19 cellular contexts compared by ENCODE assay signal in the genomic region with DNA sequence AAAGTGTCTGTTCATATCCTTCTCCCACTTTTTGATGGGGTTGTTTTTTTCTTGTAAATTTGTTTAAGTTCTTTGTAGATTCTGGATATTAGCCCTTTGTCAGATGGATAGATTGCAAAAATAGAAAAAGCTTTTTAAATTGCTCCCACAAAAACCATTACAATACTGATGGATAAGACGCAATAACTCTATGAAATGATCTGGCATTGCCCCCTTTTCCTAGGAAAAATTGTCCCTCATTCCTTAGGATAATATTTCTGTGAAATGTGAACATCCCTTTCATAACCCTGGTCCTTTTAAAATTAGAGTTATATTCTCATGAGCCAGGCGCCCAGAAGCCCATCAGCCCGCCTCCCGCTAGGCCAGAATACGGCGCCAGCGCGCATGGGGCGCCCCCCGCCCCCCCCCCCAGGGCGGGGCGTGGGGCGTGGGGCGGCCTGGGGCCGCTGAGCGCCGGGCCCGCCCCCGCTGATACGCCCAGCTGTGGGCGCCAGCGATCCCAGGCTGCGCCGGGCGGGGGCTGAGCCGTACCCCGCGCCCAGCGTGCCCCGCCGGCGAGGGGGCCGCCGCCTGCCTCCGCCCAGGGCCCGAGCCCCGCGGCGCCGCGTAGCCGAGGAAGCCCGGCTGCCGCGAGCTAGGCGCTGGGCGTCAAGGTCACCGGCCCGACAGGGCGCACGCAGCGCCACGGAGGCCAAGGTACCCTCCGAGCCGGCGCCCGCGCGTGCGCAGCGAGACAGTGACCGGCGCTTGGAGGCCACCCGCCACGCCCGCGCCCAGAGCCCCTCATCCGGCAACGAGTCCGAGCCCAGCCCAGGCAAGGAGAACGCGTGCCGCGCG. TPM values are rescaled to one million over a fixed set of nuclear protein-coding genes. Genes with fewer than 3 reads are reported as not detected.
A peak's percentile ranks its signal among the peaks of the same experiment; 100 is the strongest.
DNase-seq lines count a peak whose midpoint lies in the region; ATAC-seq and TF ChIP-seq lines count a peak whose summit lies in the region.
"Had no signal": no experiment of that assay in that cellular context is flagged by ENCODE, and none has a peak within 500 bp of the region (broad histone marks: within the 10 kb centered on the region; RNA-seq: fewer than 3 reads in every experiment).

No MANE protein-coding gene starts in this region.

- H3K36me3 Mint-ChIP-seq in CD4-positive, alpha-beta memory T cell = peaks cover 0 to 4% of the 10 kb centered on the region in 2 donors
- H3K36me3 Mint-ChIP-seq: CD8-positive, alpha-beta T cell had no signal

- H3K9me3 ChIP-seq in iPS-18c (ENCODE audit: control insufficient read depth, insufficient read depth, low read length) = no peaks in the 10 kb centered on the region
- H3K9me3 ChIP-seq in skeletal muscle satellite cell (replicated peaks; ENCODE audit: low read length) = no peaks in the 10 kb centered on the region
- no peaks in the 10 kb centered on the region for H3K9me3 ChIP-seq in CD4-positive, alpha-beta memory T cell (ENCODE audit: control insufficient read depth in 1 of 2, low read length in 2 of 2)
- H3K9me3 ChIP-seq: lower lobe of right lung had no signal

- DNase-seq in DMS53 (lab: John Stamatoyannopoulos, UW) (peak; percentile 45), DMS53 treated with DMSO at 0.1 percent for 48 hours (lab: John Stamatoyannopoulos, UW; ENCODE audit: unreplicated experiment) (no peak), coronary artery (ENCODE audit: low spot score) (no peak)
- no peak for DNase-seq in activated CD4-positive, alpha-beta T cell treated with anti-CD3 and anti-CD28 coated beads for 48 hours
- DNase-seq in CD4-positive, alpha-beta memory T cell = no peak
- DNase-seq: 8988T; activated naive CD4-positive, alpha-beta T cell; CD8-positive, alpha-beta T cell; NCI-H2029 treated with DMSO at 0.1 percent for 48 hours; NCI-H774; spleen had no signal

- H3K36me3 ChIP-seq in skeletal muscle satellite cell (ENCODE audit: insufficient read depth, low read length) = no peaks in the 10 kb centered on the region
- H3K36me3 ChIP-seq in CD4-positive, alpha-beta memory T cell (ENCODE audit: insufficient read depth, low read length) = no peaks in the 10 kb centered on the region
- H3K36me3 ChIP-seq: cardiac muscle cell, lower lobe of right lung, spleen had no signal

- H3K4me1 ChIP-seq in skeletal muscle satellite cell (ENCODE audit: control insufficient read depth, insufficient read depth, low read length) = no peaks in the 10 kb centered on the region
- H3K4me1 ChIP-seq in CD4-positive, alpha-beta memory T cell (ENCODE audit: insufficient read depth, low read length) = no peaks in the 10 kb centered on the region
- H3K4me1 ChIP-seq: lower lobe of right lung had no signal

- peak overlapping the region; percentile 34 for H3K4me3 ChIP-seq in coronary artery
- H3K4me3 ChIP-seq in iPS-18c (ENCODE audit: insufficient read depth, low read depth, low read length) = peak overlapping the region; percentile 3; the same call in 1 of the 2 replicates
- no peak overlapping the region for H3K4me3 ChIP-seq in skeletal muscle satellite cell (ENCODE audit: low read length)
- H3K4me3 ChIP-seq in CD4-positive, alpha-beta memory T cell (ENCODE audit: low read length in 2 of 2) = no peak overlapping the region
- H3K4me3 ChIP-seq: cardiac muscle cell, GM23248, lower lobe of right lung had no signal

- no peak overlapping the region for H3K27ac Mint-ChIP-seq in CD4-positive, alpha-beta memory T cell
- H3K27ac Mint-ChIP-seq: CD8-positive, alpha-beta T cell had no signal

- no peak overlapping the region for H3K4me3 Mint-ChIP-seq in CD4-positive, alpha-beta memory T cell
- H3K4me3 Mint-ChIP-seq: CD8-positive, alpha-beta T cell had no signal

- H3K9ac ChIP-seq in skeletal muscle satellite cell (ENCODE audit: low read depth, low read length) = no peak overlapping the region
- H3K9ac ChIP-seq: GM23248 had no signal

- no peaks in the 10 kb centered on the region for H3K4me1 Mint-ChIP-seq in CD4-positive, alpha-beta memory T cell

- POLR2A ChIA-PET in CD4-positive, alpha-beta memory T cell (lab: Charles Lee; ENCODE audit: partially characterized antibody) = no interaction called here

- intact Hi-C loops in CD4-positive, alpha-beta memory T cell (cut with micrococcal nuclease) = no loop called here

- no peak for ATAC-seq in HG03378 (IDR thresholded peaks at IDR 0.05; ENCODE audit: unreplicated experiment)
- ATAC-seq: CD8-positive, alpha-beta T cell had no signal

- peaks cover 48% of the 10 kb centered on the region for H3K27me3 ChIP-seq in skeletal muscle satellite cell (ENCODE audit: control insufficient read depth, insufficient read depth, low read length)
- no peaks in the 10 kb centered on the region for H3K27me3 ChIP-seq in CD4-positive, alpha-beta memory T cell (ENCODE audit: insufficient read depth, low read length)

- CTCF ChIA-PET in CD4-positive, alpha-beta memory T cell (lab: Charles Lee; ENCODE audit: partially characterized antibody) = interaction anchor here (0.5 kb wide), 1 partner anchor 26 kb away, joined by 3 read pairs; no protein-coding TSS in a partner anchor

- H3K4me2 ChIP-seq in skeletal muscle satellite cell (ENCODE audit: low read length) = peak overlapping the region; percentile 29

- TF ChIP-seq CTCF in coronary artery (IDR thresholded peaks at IDR 0.05) = no peak

- H3K27ac ChIP-seq in coronary artery = no peak overlapping the region
- no peak overlapping the region for H3K27ac ChIP-seq in CD4-positive, alpha-beta memory T cell (ENCODE audit: low read depth, low read length)
- H3K27ac ChIP-seq: cardiac muscle cell, GM23248, lower lobe of right lung, spleen had no signal

- H3K27me3 Mint-ChIP-seq in CD4-positive, alpha-beta memory T cell = peaks cover 11 to 23% of the 10 kb centered on the region in 2 donors

- peaks cover 0 to 2% (median 0%) of the 10 kb centered on the region in 8 donors for H3K9me3 Mint-ChIP-seq in CD4-positive, alpha-beta memory T cell

RNA-seq across cellular contexts. Expression of a gene that starts 11.1 kb away (rescaled TPM):
- total RNA-seq in skeletal muscle satellite cell (2012; rRNA removed) = not detected in 2 replicates
- total RNA-seq in CD4-positive, alpha-beta memory T cell = not detected
- not detected for polyA plus RNA-seq in CD4-positive, alpha-beta memory T cell
- total RNA-seq: cardiac muscle cell; CD8-positive, alpha-beta T cell; endothelial cell of umbilical vein; GM23248; LHCN-M2; spleen had no signal
- polyA plus RNA-seq: cardiac muscle cell, endothelial cell of umbilical vein, GM23248, spleen had no signal

Comparison
In these comparisons a context has a peak if more than half of its experiments do, and no peak if none do; other contexts are left out.
1. H3K4me3 ChIP-seq: peak in coronary artery (single experiment) and iPS-18c (single experiment); none in skeletal muscle satellite cell (single experiment) and CD4-positive, alpha-beta memory T cell (0 of 2).